In the genomic region with DNA sequence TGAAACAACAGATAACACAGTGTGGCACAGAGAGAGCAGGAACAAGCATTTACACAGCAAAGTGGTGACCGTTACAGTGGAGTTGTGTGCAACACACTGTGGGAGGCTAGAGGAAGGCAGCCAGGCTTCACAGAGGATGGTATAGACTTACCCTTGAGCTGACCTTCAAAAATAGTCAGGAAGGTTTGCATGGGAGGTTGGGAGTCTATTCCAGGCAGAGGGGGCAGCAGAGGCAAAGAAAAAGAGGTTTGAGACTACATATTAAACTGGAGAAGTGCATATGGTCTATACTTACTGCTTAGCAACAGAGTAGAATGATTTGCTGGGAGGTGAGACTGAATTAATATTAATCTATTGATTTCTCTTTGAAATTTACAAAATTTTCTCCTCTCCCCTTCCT, we compare ENCODE assay signal across 10 cellular contexts. TPM values are rescaled to one million over a fixed set of nuclear protein-coding genes. Genes with fewer than 3 reads are reported as not detected.
DNase-seq lines count a peak whose midpoint lies in the region; FAIRE-seq and TF ChIP-seq lines count a peak whose summit lies in the region.
"Not testable (repeated sequence)": the region's sequence is repeated elsewhere in the genome, so short reads cannot be mapped to it uniquely, and the experiment has no call there.
"Had no signal": no experiment of that assay in that cellular context is flagged by ENCODE, and none has a peak within 500 bp of the region (broad histone marks: within the 10 kb centered on the region; RNA-seq: fewer than 3 reads in every experiment).

No MANE protein-coding gene starts in this region.

- not testable (repeated sequence) for H3K4me3 Mint-ChIP-seq in neural crest cell

- not testable (repeated sequence) for H3K9me3 Mint-ChIP-seq in neural crest cell

- H3K9ac ChIP-seq in kidney (ENCODE audit: low read length in 2 of 2): not testable (repeated sequence)

- H3K36me3 Mint-ChIP-seq in neural crest cell (ENCODE audit: low read depth): not testable (repeated sequence)

- not testable (repeated sequence) for H3K27me3 ChIP-seq in WERI-Rb-1 (ENCODE audit: insufficient read depth, low read depth, severe bottlenecking)

- H3K36me3 ChIP-seq in WERI-Rb-1; kidney (ENCODE audit: control insufficient read depth in 1 of 2, insufficient read depth in 2 of 2, low read length in 2 of 2): not testable (repeated sequence)

- FAIRE-seq in kidney (lab: Jason Lieb, UNC): not testable (repeated sequence)

- H3K27ac ChIP-seq in WERI-Rb-1; kidney (ENCODE audit: low read depth in 2 of 2, low read length in 2 of 2): not testable (repeated sequence)

- not testable (repeated sequence) for H3K4me3 ChIP-seq in WERI-Rb-1 (ENCODE audit: low read depth, low read length); fibroblast of pulmonary artery (replicated peaks; ENCODE audit: low read depth, low read length); kidney (ENCODE audit: low read length in 2 of 2)

- TF ChIP-seq CTCF in WERI-Rb-1 (IDR thresholded peaks at IDR 0.05; ENCODE audit: low read depth, low read length); fibroblast of pulmonary artery (IDR thresholded peaks at IDR 0.05; ENCODE audit: low read length, missing control alignments): not testable (repeated sequence)
- TF ChIP-seq CTCF in kidney (IDR thresholded peaks at IDR 0.05; ENCODE audit: borderline replicate concordance, extremely low read depth, insufficient read depth) (peak; percentile 20), neural crest cell (conservative IDR thresholded peaks at IDR 0.05) (peak; percentile 39)

- H3K9me3 ChIP-seq in WERI-Rb-1 (ENCODE audit: severe bottlenecking); kidney (ENCODE audit: control insufficient read depth in 1 of 2, low read length in 2 of 2): not testable (repeated sequence)

- peak; percentile 15 for DNase-seq in D341Med (ENCODE audit: low spot score)
- peak; percentile 1 for DNase-seq in RKO (ENCODE audit: low spot score)
- peak; percentile 26 for DNase-seq in WERI-Rb-1
- DNase-seq in fibroblast of pulmonary artery (ENCODE audit: low read depth): peak; percentile 2
- DNase-seq in kidney; neural crest cell (ENCODE audit: low read depth, low spot score): not testable (repeated sequence)

- not testable (repeated sequence) for H3K27me3 Mint-ChIP-seq in neural crest cell (ENCODE audit: low read depth)

- H3K4me1 Mint-ChIP-seq in neural crest cell: not testable (repeated sequence)

- H3K27ac Mint-ChIP-seq in neural crest cell (ENCODE audit: unreplicated experiment): not testable (repeated sequence)

- TF ChIP-seq RAD21 in Ishikawa (IDR thresholded peaks at IDR 0.05; ENCODE audit: low read depth): 0 out of 2 replicates have a peak, but pooled peaks have one; percentile 6

- intact Hi-C loops in kidney (cut with DNase I): not testable (repeated sequence)

- not testable (repeated sequence) for H3K4me1 ChIP-seq in kidney (ENCODE audit: control insufficient read depth in 1 of 2, insufficient read depth in 1 of 2, low read depth in 1 of 2, low read length in 2 of 2)

- TF ChIP-seq EP300 in Ishikawa (IDR thresholded peaks at IDR 0.05; ENCODE audit: borderline replicate concordance): not testable (repeated sequence)

RNA-seq across cellular contexts. Expression of a gene that starts 22.1 kb away (rescaled TPM):
- total RNA-seq in kidney (1.3 TPM), neural crest cell (not detected in 2 replicates)
- 12.3 TPM for polyA plus RNA-seq in kidney (ENCODE audit: insufficient read depth, low read depth, low replicate concordance)
- total RNA-seq: MCF 10A, NCI-H460 had no signal
- polyA plus RNA-seq: H1 had no signal
